In the genomic region with DNA sequence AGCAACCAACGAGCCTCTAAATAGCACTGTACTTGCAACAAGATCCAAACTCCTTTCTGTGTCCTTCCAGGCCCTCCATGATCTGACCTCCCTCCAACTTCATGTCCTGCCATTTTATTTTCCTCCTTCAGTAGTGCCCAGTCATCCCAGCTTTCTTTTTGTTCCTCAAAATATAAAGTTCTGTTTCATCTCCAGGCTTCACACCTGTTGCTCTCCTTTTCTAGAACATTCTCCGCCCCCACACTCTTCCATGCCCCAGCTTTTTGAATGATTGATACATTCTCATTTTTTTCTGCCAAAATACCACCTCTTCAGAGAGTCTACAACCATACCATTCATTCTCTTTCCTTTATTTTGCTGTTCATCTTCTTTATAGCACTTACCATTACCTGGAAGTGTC, we compare ENCODE assay signal across 23 cellular contexts.
"Had no signal": no experiment of that assay in that cellular context is flagged by ENCODE, and none has a peak within 500 bp of the region (broad histone marks: within the 10 kb centered on the region; RNA-seq: fewer than 3 reads in every experiment).

No MANE protein-coding gene starts in this region.

- H3K9me3 Mint-ChIP-seq: activated T-helper 2 cell treated with anti-CD3 and anti-CD28 coated beads, Interferon-gamma antibody, Interleukin-2, Interleukin-4, amounts not matched to agents 10 μg/mL and 5 μg/mL and 100 μg/mL, durations not matched to agents 14 hours and 24 hours and 36 hours; natural killer cell treated with Interleukin-12 subunit alpha and Interleukin-12 subunit beta and Interleukin-15 and Interleukin-18, amount 100 ng/mL, for 72 hours had no signal

- H3K27me3 ChIP-seq: brain microvascular endothelial cell, neutrophil, suprapubic skin, vagina had no signal

- H3K27ac ChIP-seq: brain microvascular endothelial cell, dorsolateral prefrontal cortex, epithelial cell of prostate, neutrophil, parathyroid adenoma, suprapubic skin, vagina, WERI-Rb-1 had no signal

- H3K4me1 ChIP-seq: parathyroid adenoma, suprapubic skin, vagina had no signal

- H3K27ac Mint-ChIP-seq: activated CD8-positive, alpha-beta memory T cell treated with anti-CD3 and anti-CD28 coated beads, Interleukin-2, amount 10 ng/mL, durations not matched to agents 7 days and 5 days; activated naive CD8-positive, alpha-beta T cell treated with anti-CD3 and anti-CD28 coated beads, Interleukin-2, amount 10 ng/mL, durations not matched to agents 7 days and 5 days; activated T-helper 2 cell treated with anti-CD3 and anti-CD28 coated beads, Interferon-gamma antibody, Interleukin-2, Interleukin-4, amounts not matched to agents 10 μg/mL and 5 μg/mL and 100 μg/mL, durations not matched to agents 14 hours and 24 hours and 36 hours; endodermal cell; natural killer cell treated with Interleukin-12 subunit alpha and Interleukin-12 subunit beta and Interleukin-15 and Interleukin-18, amount 100 ng/mL, for 72 hours had no signal

- H3K9me3 ChIP-seq: neutrophil, suprapubic skin, vagina had no signal

- H3K9ac ChIP-seq: parathyroid adenoma had no signal

- H2AFZ ChIP-seq: parathyroid adenoma had no signal

- H3K79me2 ChIP-seq: parathyroid adenoma had no signal

- ATAC-seq: activated CD8-positive, alpha-beta memory T cell treated with anti-CD3 and anti-CD28 coated beads, Interleukin-2, amount 10 ng/mL, durations not matched to agents 7 days and 5 days; natural killer cell treated with Interleukin-12 subunit alpha and Interleukin-12 subunit beta and Interleukin-15 and Interleukin-18, amount 100 ng/mL, for 72 hours; stimulated activated naive CD8-positive, alpha-beta T cell treated with anti-CD3 and anti-CD28 coated beads, Interleukin-15, Interleukin-2, amounts not matched to agents 100 U/mL and 50 U/mL, for 24 hours had no signal

- H3K36me3 ChIP-seq: brain microvascular endothelial cell, neutrophil, suprapubic skin, vagina, WERI-Rb-1 had no signal

- DNase-seq: activated CD4-positive, alpha-beta T cell treated with anti-CD3 and anti-CD28 coated beads for 1 hour; activated CD4-positive, alpha-beta T cell treated with anti-CD3 and anti-CD28 coated beads, Interleukin-2, amount 50 U/mL, for 48 hours; activated CD8-positive, alpha-beta memory T cell treated with anti-CD3 and anti-CD28 coated beads, Interleukin-2, amount 10 ng/mL, durations not matched to agents 7 days and 5 days; activated naive CD8-positive, alpha-beta T cell treated with anti-CD3 and anti-CD28 coated beads, Interleukin-2, amount 10 ng/mL, durations not matched to agents 7 days and 5 days; anterior cingulate cortex; brain microvascular endothelial cell; central memory CD4-positive, alpha-beta T cell; dorsolateral prefrontal cortex; endodermal cell; foreskin fibroblast; mesendoderm; stimulated activated naive CD8-positive, alpha-beta T cell treated with anti-CD3 and anti-CD28 coated beads, Interleukin-15, Interleukin-2, amounts not matched to agents 100 U/mL and 50 U/mL, for 24 hours; T-helper 2 cell; trophoblast cell; WERI-Rb-1 had no signal

- H3K4me3 Mint-ChIP-seq: activated CD8-positive, alpha-beta memory T cell treated with anti-CD3 and anti-CD28 coated beads, Interleukin-2, amount 10 ng/mL, durations not matched to agents 7 days and 5 days; activated naive CD8-positive, alpha-beta T cell treated with anti-CD3 and anti-CD28 coated beads, Interleukin-2, amount 10 ng/mL, durations not matched to agents 7 days and 5 days; endodermal cell; natural killer cell treated with Interleukin-12 subunit alpha and Interleukin-12 subunit beta and Interleukin-15 and Interleukin-18, amount 100 ng/mL, for 72 hours had no signal

- H3K36me3 Mint-ChIP-seq: activated CD8-positive, alpha-beta memory T cell treated with anti-CD3 and anti-CD28 coated beads, Interleukin-2, amount 10 ng/mL, durations not matched to agents 7 days and 5 days; natural killer cell treated with Interleukin-12 subunit alpha and Interleukin-12 subunit beta and Interleukin-15 and Interleukin-18, amount 100 ng/mL, for 72 hours had no signal

- H3K4me3 ChIP-seq: dorsolateral prefrontal cortex, suprapubic skin, vagina had no signal

- FAIRE-seq: colon had no signal

- H3K27me3 Mint-ChIP-seq: activated CD8-positive, alpha-beta memory T cell treated with anti-CD3 and anti-CD28 coated beads, Interleukin-2, amount 10 ng/mL, durations not matched to agents 7 days and 5 days; activated naive CD8-positive, alpha-beta T cell treated with anti-CD3 and anti-CD28 coated beads, Interleukin-2, amount 10 ng/mL, durations not matched to agents 7 days and 5 days; natural killer cell treated with Interleukin-12 subunit alpha and Interleukin-12 subunit beta and Interleukin-15 and Interleukin-18, amount 100 ng/mL, for 72 hours had no signal

- H3K4me1 Mint-ChIP-seq: endodermal cell had no signal
